8 cellular contexts compared by ENCODE assay signal in genomic region chr2:68253211-68254068, GRCh38. TPM values are rescaled to one million over a fixed set of nuclear protein-coding genes. Genes with fewer than 3 reads are reported as not detected.
DNase-seq lines count a peak whose midpoint lies in the region; ATAC-seq, FAIRE-seq and TF ChIP-seq lines count a peak whose summit lies in the region.

No MANE protein-coding gene starts in this region.

- TF ChIP-seq CTCF in GM12864 (IDR thresholded peaks at IDR 0.05; ENCODE audit: low read depth, low read length, missing control alignments) (no peak), adrenal gland (IDR thresholded peaks at IDR 0.05) (peak in 1 of 6 experiments; percentile 6), kidney (IDR thresholded peaks at IDR 0.05; ENCODE audit: borderline replicate concordance, extremely low read depth, insufficient read depth) (no peak)

- H3K9me3 ChIP-seq in adrenal gland (replicated peaks in 1 of 3) (no peaks in the 10 kb centered on the region), kidney (ENCODE audit: control insufficient read depth in 1 of 2, low read length in 2 of 2) (no peaks in the 10 kb centered on the region)

- peak overlapping the region; percentile 93 for H3K9ac ChIP-seq in kidney (ENCODE audit: low read length in 2 of 2)

- H3K4me1 ChIP-seq in adrenal gland (replicated peaks in 1 of 2): peaks cover 18 to 34% of the 10 kb centered on the region in 2 donors
- peaks cover 8 to 9% of the 10 kb centered on the region in 2 donors for H3K4me1 ChIP-seq in kidney (ENCODE audit: control insufficient read depth in 1 of 2, insufficient read depth in 1 of 2, low read depth in 1 of 2, low read length in 2 of 2)

- no peaks in the 10 kb centered on the region for H3K27me3 ChIP-seq in adrenal gland

- no peak for FAIRE-seq in kidney (lab: Jason Lieb, UNC)

- intact Hi-C loops in adrenal gland (cut with DNase I): loop anchor here in 1 of 2 donors (5.0 to 10.0 kb wide), 2 partner anchors 96 to 129 kb away; partner anchors contain the start of gene PNO1
- intact Hi-C loops in kidney (cut with DNase I): no loop called here

- H3K27ac ChIP-seq in adrenal gland: peak overlapping the region; percentile 86 to 100 (median 96)
- H3K27ac ChIP-seq in kidney (ENCODE audit: low read depth in 2 of 2, low read length in 2 of 2): peak overlapping the region; percentile 91 to 98

- DNase-seq in GM12864 (ENCODE audit: low read depth): no peak
- peak; percentile 29 for DNase-seq in NCI-H2227 (lab: John Stamatoyannopoulos, UW; ENCODE audit: unreplicated experiment)
- DNase-seq in adrenal gland: no peak
- no peak for DNase-seq in kidney
- DNase-seq in stimulated activated CD4-positive, alpha-beta T cell treated with anti-CD3 and anti-CD28 coated beads, Interleukin-2, amount 100 ng/mL, for 48 hours: peak; percentile 11 to 19

- H3K36me3 ChIP-seq in adrenal gland (replicated peaks in 1 of 2) (no peaks in the 10 kb centered on the region), kidney (ENCODE audit: control insufficient read depth in 1 of 2, insufficient read depth in 2 of 2, low read length in 2 of 2) (no peaks in the 10 kb centered on the region)

- 0 to 1% (median 1%) methylated on average over 16 of the region's 16 CpGs for WGBS in adrenal gland, 4 donors

- ATAC-seq in HG03520 (IDR thresholded peaks at IDR 0.05; ENCODE audit: unreplicated experiment): no peak
- no peak for ATAC-seq in HG02642 (IDR thresholded peaks at IDR 0.05; ENCODE audit: poor library complexity, unreplicated experiment)
- no peak for ATAC-seq in HG03469 (IDR thresholded peaks at IDR 0.05; ENCODE audit: unreplicated experiment)

- TF ChIP-seq POLR2A in adrenal gland (IDR thresholded peaks at IDR 0.05): no peak

- peak overlapping the region; percentile 95 for H3K4me3 ChIP-seq in GM12864 (ENCODE audit: low read depth, low read length)
- peak overlapping the region; percentile 7 to 96 (median 40) for H3K4me3 ChIP-seq in adrenal gland
- H3K4me3 ChIP-seq in kidney (ENCODE audit: low read length in 2 of 2): peak overlapping the region; percentile 94 to 100

RNA-seq across cellular contexts. Expression of gene PPP3R1, which starts 1.1 kb away (rescaled TPM):
- 100 to 1,000 TPM in 1 of 8 donors, 10 to 100 TPM in 7; 26.4 to 169 (median 63.7) TPM for total RNA-seq in adrenal gland
- 10 to 100 TPM; 11.8 to 68.4 (median 13.3) TPM for polyA plus RNA-seq in adrenal gland
- 50.8 TPM for total RNA-seq in kidney
- polyA plus RNA-seq in kidney (ENCODE audit: insufficient read depth, low read depth, low replicate concordance): 18.3 TPM

Comparison
In these comparisons a context has a peak if more than half of its experiments do, and no peak if none do; other contexts are left out.
1. DNase-seq: peak in NCI-H2227 (single experiment) and stimulated activated CD4-positive, alpha-beta T cell treated with anti-CD3 and anti-CD28 coated beads, Interleukin-2, amount 100 ng/mL, for 48 hours (2 of 2); none in GM12864 (single experiment), adrenal gland (0 of 7) and kidney (single experiment).
2. H3K4me3 ChIP-seq: peak in every context shown above with its lines; median percentile 97 in kidney; 95 in GM12864; 40 in adrenal gland.